In genomic region chr2:23468384-23469141, GRCh38 we compare ENCODE assay signal across 14 cellular contexts.
DNase-seq lines count a peak whose midpoint lies in the region; ATAC-seq and TF ChIP-seq lines count a peak whose summit lies in the region.
"Had no signal": no experiment of that assay in that cellular context is flagged by ENCODE, and none has a peak within 500 bp of the region (broad histone marks: within the 10 kb centered on the region; RNA-seq: fewer than 3 reads in every experiment).

No MANE protein-coding gene starts in this region.

- H3K9me3 ChIP-seq in tibial artery, result no peaks in the 10 kb centered on the region
- H3K9me3 ChIP-seq: BLaER1 treated with 17β-estradiol and CSF1 and Interleukin-3, amounts not matched to agents 10 nM and 100 nM had no signal

- no peaks in the 10 kb centered on the region for H3K27me3 ChIP-seq in rectal smooth muscle tissue (ENCODE audit: control insufficient read depth, insufficient read depth, low read length)
- H3K27me3 ChIP-seq in tibial artery, result no peaks in the 10 kb centered on the region

- no peak for TF ChIP-seq CTCF in WTC11 (IDR thresholded peaks at IDR 0.05)
- TF ChIP-seq CTCF in neural crest cell (conservative IDR thresholded peaks at IDR 0.05), result no peak
- no peak for TF ChIP-seq CTCF in tibial artery (IDR thresholded peaks at IDR 0.05)

- H3K4me1 ChIP-seq in rectal smooth muscle tissue (ENCODE audit: control insufficient read depth, insufficient read depth, low read length) (peaks cover 20% of the 10 kb centered on the region), tibial artery (peaks cover 0 to 52% (median 15%) of the 10 kb centered on the region in 4 donors)

- DNase-seq in WTC11 (ENCODE audit: low spot score) (no peak), neural crest cell (ENCODE audit: low read depth, low spot score) (no peak), tibial artery (no peak), NCI-H524 treated with DMSO at 0.1 percent for 48 hours (lab: John Stamatoyannopoulos, UW) (no peak), GOT3 (lab: John Stamatoyannopoulos, UW) (no peak), DMS79 treated with DMSO at 0.1 percent for 48 hours (lab: John Stamatoyannopoulos, UW) (no peak)
- DNase-seq: ACHN; Calu3; CD4-positive, CD25-positive, alpha-beta regulatory T cell; DMS 273 treated with DMSO at 0.1 percent for 48 hours; H9 had no signal

- peak; percentile 57 for ATAC-seq in WTC11

- peak overlapping the region; percentile 32 for H3K9ac ChIP-seq in rectal smooth muscle tissue (ENCODE audit: low read length)
- H3K9ac ChIP-seq: BLaER1 treated with 17β-estradiol and CSF1 and Interleukin-3, amounts not matched to agents 10 nM and 100 nM had no signal

- no peaks in the 10 kb centered on the region for H3K36me3 ChIP-seq in rectal smooth muscle tissue (ENCODE audit: control insufficient read depth, insufficient read depth, low read length)
- H3K36me3 ChIP-seq in tibial artery, result no peaks in the 10 kb centered on the region
- H3K36me3 ChIP-seq: BLaER1 treated with 17β-estradiol and CSF1 and Interleukin-3, amounts not matched to agents 10 nM and 100 nM had no signal

- H3K36me3 Mint-ChIP-seq in WTC11 (no peaks in the 10 kb centered on the region; the same call in 1 of the 2 replicates), neural crest cell (ENCODE audit: low read depth) (peaks cover 7% of the 10 kb centered on the region)
- H3K36me3 Mint-ChIP-seq: CD4-positive, CD25-positive, alpha-beta regulatory T cell had no signal

- peaks cover 5% of the 10 kb centered on the region for H3K9me3 Mint-ChIP-seq in WTC11
- no peaks in the 10 kb centered on the region for H3K9me3 Mint-ChIP-seq in neural crest cell
- H3K9me3 Mint-ChIP-seq: H9 had no signal

- POLR2A ChIA-PET in WTC11 (lab: Charles Lee), result no interaction called here

- H3K4me3 ChIP-seq in rectal smooth muscle tissue (ENCODE audit: low read length) (no peak overlapping the region), tibial artery (no peak overlapping the region)
- H3K4me3 ChIP-seq: BLaER1 treated with 17β-estradiol and CSF1 and Interleukin-3, amounts not matched to agents 10 nM and 100 nM had no signal

- H3K4me3 Mint-ChIP-seq in WTC11 (no peak overlapping the region), neural crest cell (no peak overlapping the region)
- H3K4me3 Mint-ChIP-seq: CD4-positive, CD25-positive, alpha-beta regulatory T cell; H9; IgD-negative memory B cell had no signal

- intact Hi-C loops in tibial artery (cut with DNase I; ENCODE audit: low total_unique reads), result no loop called here

- CTCF ChIA-PET in WTC11 (lab: Charles Lee), result no interaction called here

- H3K27me3 Mint-ChIP-seq in WTC11 (ENCODE audit: low read depth) (peaks cover 10% of the 10 kb centered on the region), neural crest cell (ENCODE audit: low read depth) (no peaks in the 10 kb centered on the region)
- H3K27me3 Mint-ChIP-seq: IgD-negative memory B cell had no signal

- H3K27ac Mint-ChIP-seq in WTC11 (no peak overlapping the region), neural crest cell (ENCODE audit: unreplicated experiment) (peak overlapping the region; percentile 62)
- H3K27ac Mint-ChIP-seq: CD4-positive, CD25-positive, alpha-beta regulatory T cell; IgD-negative memory B cell had no signal

- peak overlapping the region; percentile 52 for H3K27ac ChIP-seq in rectal smooth muscle tissue (ENCODE audit: low read depth, low read length)
- peak overlapping the region; percentile 5 to 33 for H3K27ac ChIP-seq in tibial artery
- H3K27ac ChIP-seq: BLaER1 treated with 17β-estradiol and CSF1 and Interleukin-3, amounts not matched to agents 10 nM and 100 nM had no signal

- H3K4me1 Mint-ChIP-seq in WTC11 (no peaks in the 10 kb centered on the region), neural crest cell (peaks cover 24% of the 10 kb centered on the region)
- H3K4me1 Mint-ChIP-seq: CD4-positive, CD25-positive, alpha-beta regulatory T cell; IgD-negative memory B cell had no signal

TF ChIP-seq in WTC11, 78 proteins besides CTCF, POLR2A, EP300 and RAD21:
- no peak for TF ChIP-seq EMX1 (CRISPR knock-in tag; IDR thresholded peaks at IDR 0.05)
- TF ChIP-seq JUN (CRISPR knock-in tag; IDR thresholded peaks at IDR 0.05), result no peak
- no peak for TF ChIP-seq GABPB1 (CRISPR knock-in tag; IDR thresholded peaks at IDR 0.05)
- no peak for TF ChIP-seq TP53 (CRISPR knock-in tag; IDR thresholded peaks at IDR 0.05)
- TF ChIP-seq, protein P1, sequence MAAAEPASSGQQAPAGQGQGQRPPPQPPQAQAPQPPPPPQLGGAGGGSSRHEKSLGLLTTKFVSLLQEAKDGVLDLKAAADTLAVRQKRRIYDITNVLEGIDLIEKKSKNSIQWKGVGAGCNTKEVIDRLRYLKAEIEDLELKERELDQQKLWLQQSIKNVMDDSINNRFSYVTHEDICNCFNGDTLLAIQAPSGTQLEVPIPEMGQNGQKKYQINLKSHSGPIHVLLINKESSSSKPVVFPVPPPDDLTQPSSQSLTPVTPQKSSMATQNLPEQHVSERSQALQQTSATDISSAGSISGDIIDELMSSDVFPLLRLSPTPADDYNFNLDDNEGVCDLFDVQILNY (CRISPR knock-in tag; IDR thresholded peaks at IDR 0.05), result no peak
- TF ChIP-seq, protein P2, sequence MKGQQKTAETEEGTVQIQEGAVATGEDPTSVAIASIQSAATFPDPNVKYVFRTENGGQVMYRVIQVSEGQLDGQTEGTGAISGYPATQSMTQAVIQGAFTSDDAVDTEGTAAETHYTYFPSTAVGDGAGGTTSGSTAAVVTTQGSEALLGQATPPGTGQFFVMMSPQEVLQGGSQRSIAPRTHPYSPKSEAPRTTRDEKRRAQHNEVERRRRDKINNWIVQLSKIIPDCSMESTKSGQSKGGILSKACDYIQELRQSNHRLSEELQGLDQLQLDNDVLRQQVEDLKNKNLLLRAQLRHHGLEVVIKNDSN (CRISPR knock-in tag; IDR thresholded peaks at IDR 0.05), result no peak
- no peak for TF ChIP-seq NFYB (CRISPR knock-in tag; conservative IDR thresholded peaks at IDR 0.05; ENCODE audit: low read depth)
- no peak for TF ChIP-seq MYBL2 (CRISPR knock-in tag; IDR thresholded peaks at IDR 0.05)
- TF ChIP-seq ZMAT4 (CRISPR knock-in tag; IDR thresholded peaks at IDR 0.05), result no peak
- TF ChIP-seq GTF2I (CRISPR knock-in tag; conservative IDR thresholded peaks at IDR 0.05), result no peak
- TF ChIP-seq, protein P3, sequence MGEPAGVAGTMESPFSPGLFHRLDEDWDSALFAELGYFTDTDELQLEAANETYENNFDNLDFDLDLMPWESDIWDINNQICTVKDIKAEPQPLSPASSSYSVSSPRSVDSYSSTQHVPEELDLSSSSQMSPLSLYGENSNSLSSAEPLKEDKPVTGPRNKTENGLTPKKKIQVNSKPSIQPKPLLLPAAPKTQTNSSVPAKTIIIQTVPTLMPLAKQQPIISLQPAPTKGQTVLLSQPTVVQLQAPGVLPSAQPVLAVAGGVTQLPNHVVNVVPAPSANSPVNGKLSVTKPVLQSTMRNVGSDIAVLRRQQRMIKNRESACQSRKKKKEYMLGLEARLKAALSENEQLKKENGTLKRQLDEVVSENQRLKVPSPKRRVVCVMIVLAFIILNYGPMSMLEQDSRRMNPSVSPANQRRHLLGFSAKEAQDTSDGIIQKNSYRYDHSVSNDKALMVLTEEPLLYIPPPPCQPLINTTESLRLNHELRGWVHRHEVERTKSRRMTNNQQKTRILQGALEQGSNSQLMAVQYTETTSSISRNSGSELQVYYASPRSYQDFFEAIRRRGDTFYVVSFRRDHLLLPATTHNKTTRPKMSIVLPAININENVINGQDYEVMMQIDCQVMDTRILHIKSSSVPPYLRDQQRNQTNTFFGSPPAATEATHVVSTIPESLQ (CRISPR knock-in tag; IDR thresholded peaks at IDR 0.05), result no peak
- TF ChIP-seq ATF1 (CRISPR knock-in tag; IDR thresholded peaks at IDR 0.05), result no peak
- no peak for TF ChIP-seq RORB (CRISPR knock-in tag; IDR thresholded peaks at IDR 0.05)
- TF ChIP-seq HMGXB4 (CRISPR knock-in tag; IDR thresholded peaks at IDR 0.05), result no peak
- TF ChIP-seq MAX (CRISPR knock-in tag; IDR thresholded peaks at IDR 0.05), result no peak
- TF ChIP-seq PREB (CRISPR knock-in tag; IDR thresholded peaks at IDR 0.05; ENCODE audit: borderline replicate concordance), result no peak
- no peak for TF ChIP-seq ZNF396 (CRISPR knock-in tag; IDR thresholded peaks at IDR 0.05; ENCODE audit: borderline replicate concordance)
TF ChIP-seq in WTC11: peak in this region for 0.
